16 cellular contexts compared by ENCODE assay signal in genomic region chr20:41392871-41393704, GRCh38. TPM values are rescaled to one million over a fixed set of nuclear protein-coding genes. Genes with fewer than 3 reads are reported as not detected.
A peak's percentile ranks its signal among the peaks of the same experiment; 100 is the strongest.
DNase-seq lines count a peak whose midpoint lies in the region; ATAC-seq and TF ChIP-seq lines count a peak whose summit lies in the region.
"Had no signal": no experiment of that assay in that cellular context is flagged by ENCODE, and none has a peak within 500 bp of the region (broad histone marks: within the 10 kb centered on the region; RNA-seq: fewer than 3 reads in every experiment).

No MANE protein-coding gene starts in this region.

- intact Hi-C loops in sigmoid colon (cut with DNase I): no loop called here

- DNase-seq in NT2/D1 (ENCODE audit: low read depth, low spot score) (no peak), epithelial cell of esophagus (ENCODE audit: low read depth) (peak; percentile 59), left lobe of liver (ENCODE audit: low spot score) (peak; percentile 75), sigmoid colon (peak; percentile 88), SHP77 (lab: John Stamatoyannopoulos, UW) (no peak), NCI-H1436 treated with DMSO at 0.1 percent for 48 hours (lab: John Stamatoyannopoulos, UW) (no peak)
- DNase-seq: activated effector memory CD4-positive, alpha-beta T cell treated with Interleukin-2 at 50 U/mL for 16 hours; HCEC 1CT; NCI-H446 treated with DMSO at 0.1 percent for 48 hours; stimulated activated CD4-positive, alpha-beta T cell treated with anti-CD3 and anti-CD28 coated beads, Interleukin-4, amount 100 ng/mL, for 24 hours had no signal

- H3K36me3 ChIP-seq in NT2/D1 (ENCODE audit: insufficient read depth, insufficient read length, low read length) (no peaks in the 10 kb centered on the region), sigmoid colon (no peaks in the 10 kb centered on the region)
- H3K36me3 ChIP-seq: BLaER1 had no signal

- peak overlapping the region; percentile 31 to 66 (median 42) for H3K27ac ChIP-seq in sigmoid colon
- H3K27ac ChIP-seq: BLaER1 had no signal

- no peak for TF ChIP-seq CTCF in epithelial cell of esophagus (IDR thresholded peaks at IDR 0.05; ENCODE audit: insufficient read depth, low read depth, low read length, missing control alignments)
- TF ChIP-seq CTCF in sigmoid colon (IDR thresholded peaks at IDR 0.05): no peak

- H3K9me3 ChIP-seq in NT2/D1 (ENCODE audit: insufficient read depth, low read length): no peaks in the 10 kb centered on the region
- H3K9me3 ChIP-seq in sigmoid colon: no peaks in the 10 kb centered on the region
- H3K9me3 ChIP-seq: BLaER1 had no signal

- no peak for TF ChIP-seq EP300 in sigmoid colon (IDR thresholded peaks at IDR 0.05)

- H3K4me1 ChIP-seq in NT2/D1 (ENCODE audit: insufficient read depth, insufficient read length) (peaks cover 22% of the 10 kb centered on the region), sigmoid colon (peaks cover 0 to 36% (median 11%) of the 10 kb centered on the region in 4 donors)
- H3K4me1 ChIP-seq: BLaER1 had no signal

- peak overlapping the region; percentile 1 for H3K9ac ChIP-seq in NT2/D1 (ENCODE audit: insufficient read length, low read depth)
- H3K9ac ChIP-seq: BLaER1 had no signal

- no peak for TF ChIP-seq POLR2A in sigmoid colon (IDR thresholded peaks at IDR 0.05)

- H3K27me3 ChIP-seq in NT2/D1 (ENCODE audit: insufficient read depth, insufficient read length) (peaks cover 5% of the 10 kb centered on the region), sigmoid colon (peaks cover 0 to 4% (median 0%) of the 10 kb centered on the region in 3 donors)
- H3K27me3 ChIP-seq: BLaER1 had no signal

- 67 to 78% methylated on average over 12 of the region's 12 CpGs for WGBS in sigmoid colon, 2 donors

- H3K4me3 ChIP-seq in NT2/D1 (ENCODE audit: insufficient read length, low read depth): no peak overlapping the region
- no peak overlapping the region for H3K4me3 ChIP-seq in epithelial cell of esophagus (ENCODE audit: low read length)
- H3K4me3 ChIP-seq in sigmoid colon: no peak overlapping the region
- H3K4me3 ChIP-seq: BLaER1, coronary artery had no signal

- ATAC-seq in left lobe of liver (peak; percentile 89), GM19324 (IDR thresholded peaks at IDR 0.05; ENCODE audit: low FRiP score, unreplicated experiment) (no peak), HG03378 (IDR thresholded peaks at IDR 0.05; ENCODE audit: unreplicated experiment) (no peak)
- ATAC-seq: natural killer cell treated with Interleukin-12 subunit alpha and Interleukin-12 subunit beta and Interleukin-15 and Interleukin-18, amount 100 ng/mL, for 72 hours had no signal

RNA-seq across cellular contexts. Expression of gene EMILIN3, which starts 26.5 kb away (rescaled TPM):
- total RNA-seq in left lobe of liver (0.30 TPM), sigmoid colon (1 to 10 TPM in 3 of 4 donors, under 1 TPM in 1; 0.66 to 4.3 (median 3.2) TPM)
- polyA plus RNA-seq in sigmoid colon: 1 to 10 TPM in 1 of 3 donors, not detected in 2; 1.0 TPM
- total RNA-seq: natural killer cell treated with Interleukin-12 subunit alpha and Interleukin-12 subunit beta and Interleukin-15 and Interleukin-18, amount 100 ng/mL, for 72 hours; subcutaneous adipose tissue had no signal

RNA-seq across cellular contexts. Expression of gene LPIN3, which starts 52.5 kb away (rescaled TPM):
- total RNA-seq in left lobe of liver: 32.2 TPM
- total RNA-seq in sigmoid colon: 10 to 100 TPM in 3 of 4 donors, 1 to 10 TPM in 1; 6.8 to 32.1 (median 15.8) TPM
- polyA plus RNA-seq in sigmoid colon: 10 to 100 TPM in 1 of 3 donors, 1 to 10 TPM in 2; 6.7 to 50.9 (median 7.2) TPM

Comparison
In these comparisons a context has a peak if more than half of its experiments do, and no peak if none do; other contexts are left out.
1. DNase-seq: peak in epithelial cell of esophagus (single experiment), left lobe of liver (single experiment) and sigmoid colon (single experiment); none in NT2/D1 (single experiment), SHP77 (0 of 2) and NCI-H1436 treated with DMSO at 0.1 percent for 48 hours (single experiment).